ENCODE assay signal across 8 cellular contexts in the genomic region with DNA sequence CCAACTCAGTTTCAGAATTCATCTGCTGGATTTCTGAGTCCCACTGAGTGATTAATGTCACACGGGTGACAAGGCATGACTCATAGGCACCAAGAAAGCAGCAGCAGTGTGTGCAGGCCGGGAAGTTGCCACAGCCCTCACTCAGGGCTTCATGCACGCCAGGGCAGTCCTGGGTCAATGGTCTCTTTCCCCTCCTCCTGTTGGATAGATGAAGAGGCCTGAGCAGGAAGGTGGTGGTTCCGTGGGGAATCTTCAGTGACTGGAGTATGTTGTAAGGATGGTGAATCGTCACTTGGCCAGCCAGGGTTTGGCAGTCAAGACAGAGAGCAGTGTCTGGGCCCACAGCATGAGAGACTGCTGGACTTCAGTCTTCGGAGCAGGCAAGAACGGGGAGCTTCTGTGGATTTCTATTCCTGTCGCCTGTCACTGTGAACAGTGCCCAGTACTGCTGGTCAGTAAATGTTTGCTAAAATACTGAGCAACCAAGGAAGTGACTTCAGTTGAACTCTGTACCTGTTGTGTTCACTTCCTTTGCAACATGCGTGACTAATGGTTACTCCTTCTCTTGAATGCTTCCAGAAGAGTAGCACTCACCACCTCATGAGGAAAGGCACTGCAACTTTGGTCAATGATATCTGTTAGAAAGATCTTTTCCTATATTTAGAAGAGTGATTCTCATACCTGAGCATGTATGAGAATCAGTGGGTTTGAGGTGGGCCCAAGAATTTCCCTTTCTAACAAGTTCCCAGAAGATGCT.
A peak's percentile ranks its signal among the peaks of the same experiment; 100 is the strongest.
DNase-seq lines count a peak whose midpoint lies in the region; ATAC-seq and TF ChIP-seq lines count a peak whose summit lies in the region.

No MANE protein-coding gene starts in this region.

- ATAC-seq in HG03159 (IDR thresholded peaks at IDR 0.05; ENCODE audit: unreplicated experiment) (peak; percentile 56), sciatic nerve (peak; percentile 63), GM19467 (IDR thresholded peaks at IDR 0.05; ENCODE audit: unreplicated experiment) (no peak)

- no peaks in the 10 kb centered on the region for H3K36me3 Mint-ChIP-seq in activated CD4-positive, alpha-beta T cell treated with anti-CD3 and anti-CD28 coated beads, Interleukin-2, amount 10 ng/mL, durations not matched to agents 24 days and 14 days (ENCODE audit: low read depth)
- H3K36me3 Mint-ChIP-seq in T-helper 1 cell treated with Interleukin-12 subunit alpha and Interleukin-12 subunit beta and Interleukin-4 antibody, amounts not matched to agents 30 μg/mL and 1 μg/mL, for 36 hours (ENCODE audit: low read depth): no peaks in the 10 kb centered on the region

- peaks cover 63% of the 10 kb centered on the region for H3K4me1 Mint-ChIP-seq in activated CD4-positive, alpha-beta T cell treated with anti-CD3 and anti-CD28 coated beads, Interleukin-2, amount 10 ng/mL, durations not matched to agents 24 days and 14 days
- H3K4me1 Mint-ChIP-seq in T-helper 1 cell treated with Interleukin-12 subunit alpha and Interleukin-12 subunit beta and Interleukin-4 antibody, amounts not matched to agents 30 μg/mL and 1 μg/mL, for 36 hours (ENCODE audit: low read depth): peaks cover 65% of the 10 kb centered on the region

- DNase-seq in activated CD4-positive, alpha-beta T cell treated with anti-CD3 and anti-CD28 coated beads, Interleukin-2, amount 10 ng/mL, durations not matched to agents 24 days and 14 days: peak; percentile 79
- DNase-seq in activated CD4-positive, alpha-beta T cell treated with anti-CD3 and anti-CD28 coated beads for 4 hours: no peak
- DNase-seq in erythroblast (lab: John Stamatoyannopoulos, UW) (peak; percentile 81 to 92), sciatic nerve (ENCODE audit: low spot score) (no peak), SK-N-DZ (ENCODE audit: low spot score) (no peak)

- H3K27me3 Mint-ChIP-seq in activated CD4-positive, alpha-beta T cell treated with anti-CD3 and anti-CD28 coated beads, Interleukin-2, amount 10 ng/mL, durations not matched to agents 24 days and 14 days: peaks cover 4% of the 10 kb centered on the region
- peaks cover 4% of the 10 kb centered on the region for H3K27me3 Mint-ChIP-seq in T-helper 1 cell treated with Interleukin-12 subunit alpha and Interleukin-12 subunit beta and Interleukin-4 antibody, amounts not matched to agents 30 μg/mL and 1 μg/mL, for 36 hours (ENCODE audit: low read depth)

- intact Hi-C loops in activated CD4-positive, alpha-beta T cell treated with anti-CD3 and anti-CD28 coated beads, Interleukin-2, amount 10 ng/mL, durations not matched to agents 24 days and 14 days (cut with micrococcal nuclease): loop anchor here (2.0 to 10.0 kb wide), 2 partner anchors 61 to 257 kb away; a partner anchor contains a TSS
- intact Hi-C loops in sciatic nerve (cut with DNase I): no loop called here

- no peak for TF ChIP-seq POLR2A in erythroblast (IDR thresholded peaks at IDR 0.05; ENCODE audit: low read length)

- peak overlapping the region; percentile 57 for H3K4me3 Mint-ChIP-seq in activated CD4-positive, alpha-beta T cell treated with anti-CD3 and anti-CD28 coated beads, Interleukin-2, amount 10 ng/mL, durations not matched to agents 24 days and 14 days
- H3K4me3 Mint-ChIP-seq in T-helper 1 cell treated with Interleukin-12 subunit alpha and Interleukin-12 subunit beta and Interleukin-4 antibody, amounts not matched to agents 30 μg/mL and 1 μg/mL, for 36 hours: peak overlapping the region; percentile 18

- H3K27ac Mint-ChIP-seq in activated CD4-positive, alpha-beta T cell treated with anti-CD3 and anti-CD28 coated beads, Interleukin-2, amount 10 ng/mL, durations not matched to agents 24 days and 14 days: peak overlapping the region; percentile 94
- H3K27ac Mint-ChIP-seq in T-helper 1 cell treated with Interleukin-12 subunit alpha and Interleukin-12 subunit beta and Interleukin-4 antibody, amounts not matched to agents 30 μg/mL and 1 μg/mL, for 36 hours: peak overlapping the region; percentile 91

- H3K9me3 Mint-ChIP-seq in activated CD4-positive, alpha-beta T cell treated with anti-CD3 and anti-CD28 coated beads, Interleukin-2, amount 10 ng/mL, durations not matched to agents 24 days and 14 days: no peaks in the 10 kb centered on the region
- no peaks in the 10 kb centered on the region for H3K9me3 Mint-ChIP-seq in T-helper 1 cell treated with Interleukin-12 subunit alpha and Interleukin-12 subunit beta and Interleukin-4 antibody, amounts not matched to agents 30 μg/mL and 1 μg/mL, for 36 hours

Comparison
In these comparisons a context has a peak if more than half of its experiments do, and no peak if none do; other contexts are left out.
1. DNase-seq: peak in activated CD4-positive, alpha-beta T cell treated with anti-CD3 and anti-CD28 coated beads, Interleukin-2, amount 10 ng/mL, durations not matched to agents 24 days and 14 days (single experiment) and erythroblast (2 of 2); none in activated CD4-positive, alpha-beta T cell treated with anti-CD3 and anti-CD28 coated beads for 4 hours (0 of 2), sciatic nerve (single experiment) and SK-N-DZ (single experiment).